20 cellular contexts compared by ENCODE assay signal in genomic region chr12:5244513-5244972, GRCh38.
A peak's percentile ranks its signal among the peaks of the same experiment; 100 is the strongest.
DNase-seq lines count a peak whose midpoint lies in the region; ATAC-seq and TF ChIP-seq lines count a peak whose summit lies in the region.
"Had no signal": no experiment of that assay in that cellular context is flagged by ENCODE, and none has a peak within 500 bp of the region (broad histone marks: within the 10 kb centered on the region; RNA-seq: fewer than 3 reads in every experiment).

No MANE protein-coding gene starts in this region.

- ATAC-seq in left colon (peak; percentile 100), HG03439 (IDR thresholded peaks at IDR 0.05; ENCODE audit: unreplicated experiment) (no peak)
- ATAC-seq: A549; activated T-cell treated with anti-CD3 and anti-CD28 coated beads, Interleukin-2, amount 50 U/mL, for 4 hours had no signal

- no peaks in the 10 kb centered on the region for H3K79me2 ChIP-seq in OCI-LY7 (ENCODE audit: insufficient read depth, low read depth, low read length)

- H3K27me3 ChIP-seq in Peyer's patch (no peaks in the 10 kb centered on the region), transverse colon (no peaks in the 10 kb centered on the region)
- H3K27me3 ChIP-seq: breast epithelium, upper lobe of left lung had no signal

- no peak overlapping the region for H3K27ac ChIP-seq in Peyer's patch
- no peak overlapping the region for H3K27ac ChIP-seq in transverse colon
- no peak overlapping the region for H3K27ac ChIP-seq in OCI-LY7 (ENCODE audit: low read depth, low read length, poor library complexity, severe bottlenecking)
- H3K27ac ChIP-seq: A549, breast epithelium, dorsolateral prefrontal cortex, KMS-11, upper lobe of left lung had no signal

- H4K20me1 ChIP-seq in OCI-LY7 (ENCODE audit: insufficient read depth, low read length): no peaks in the 10 kb centered on the region

- TF ChIP-seq POLR2A in Peyer's patch (IDR thresholded peaks at IDR 0.05) (no peak), transverse colon (IDR thresholded peaks at IDR 0.05) (no peak)

- intact Hi-C loops in left colon (cut with DNase I, micrococcal nuclease) (no loop called here), transverse colon (cut with DNase I; ENCODE audit: low total_unique reads) (no loop called here), OCI-LY7 (cut with micrococcal nuclease; ENCODE audit: unreplicated experiment) (no loop called here)

- POLR2A ChIA-PET in OCI-LY7 (lab: Charles Lee): no interaction called here

- peak in 1 of 6 experiments; percentile 22 for TF ChIP-seq CTCF in Peyer's patch (IDR thresholded peaks at IDR 0.05)
- TF ChIP-seq CTCF in transverse colon (IDR thresholded peaks at IDR 0.05): no peak
- no peak for TF ChIP-seq CTCF in OCI-LY7 (conservative IDR thresholded peaks at IDR 0.05; ENCODE audit: low read length)

- peak; percentile 2 for DNase-seq in NCI-H2196 (lab: John Stamatoyannopoulos, UW; ENCODE audit: unreplicated experiment)
- no peak for DNase-seq in NCI-H2196 treated with DMSO at 0.1 percent for 48 hours (lab: John Stamatoyannopoulos, UW; ENCODE audit: unreplicated experiment)
- DNase-seq in Peyer's patch: peak in 2 of 3 donors; percentile 51 to 57
- DNase-seq in left colon: peak; percentile 40 to 62
- peak; percentile 50 for DNase-seq in transverse colon
- no peak for DNase-seq in OCI-LY7 (ENCODE audit: low spot score)
- no peak for DNase-seq in RPMI8226
- DNase-seq: activated naive CD8-positive, alpha-beta T cell treated with anti-CD3 and anti-CD28 coated beads, Interleukin-2, amount 10 ng/mL, durations not matched to agents 7 days and 5 days; activated T-cell treated with anti-CD3 and anti-CD28 coated beads, Interleukin-2, amount 50 U/mL, for 4 hours; CD4-positive, CD25-positive, alpha-beta regulatory T cell; dorsolateral prefrontal cortex; NCI-H1105; NCI-H524 treated with DMSO at 0.1 percent for 48 hours; stimulated activated naive CD4-positive, alpha-beta T cell; SW 1271; upper lobe of left lung had no signal

- 31 to 43% methylated on average over 1 to 5 of the region's 5 CpGs for WGBS in transverse colon (ENCODE audit: low coverage in 1 of 2), 2 donors

- H3K4me2 ChIP-seq in OCI-LY7 (ENCODE audit: low read length): no peak overlapping the region
- H3K4me2 ChIP-seq: A549, KMS-11 had no signal

- CTCF ChIA-PET in OCI-LY7 (lab: Charles Lee; ENCODE audit: unreplicated experiment): no interaction called here

- no peaks in the 10 kb centered on the region for H3K9me2 ChIP-seq in OCI-LY7 (ENCODE audit: insufficient read depth, low read length)

- BruUV-seq in OCI-LY7 (replicated peaks; lab: Mats Ljungman, UMichigan): no TSS peak

- no peak overlapping the region for H2AFZ ChIP-seq in OCI-LY7 (ENCODE audit: low read length)

- in situ Hi-C loops in transverse colon (cut with MboI; ENCODE audit: low pct_ligation_motif_present in 1 of 4, low pct_unique_long_range_greater_than_20kb in 1 of 4, low sequenced_read_pairs in 3 of 4): no loop called here

- TF ChIP-seq EP300 in transverse colon (IDR thresholded peaks at IDR 0.05; ENCODE audit: low read depth): no peak

- peaks cover 0 to 8% (median 3%) of the 10 kb centered on the region in 4 donors for H3K4me1 ChIP-seq in Peyer's patch
- peaks cover 0 to 16% (median 6%) of the 10 kb centered on the region in 4 donors for H3K4me1 ChIP-seq in transverse colon
- H3K4me1 ChIP-seq in OCI-LY7 (ENCODE audit: insufficient read depth, low read length, poor library complexity, severe bottlenecking): no peaks in the 10 kb centered on the region
- H3K4me1 ChIP-seq: A549, breast epithelium had no signal

- H3K4me3 ChIP-seq in Peyer's patch (no peak overlapping the region), transverse colon (no peak overlapping the region), OCI-LY7 (ENCODE audit: low read depth, low read length, poor library complexity, severe bottlenecking) (no peak overlapping the region)
- H3K4me3 ChIP-seq: A549, breast epithelium, dorsolateral prefrontal cortex, upper lobe of left lung had no signal

- no peaks in the 10 kb centered on the region for H3K36me3 ChIP-seq in Peyer's patch
- no peaks in the 10 kb centered on the region for H3K36me3 ChIP-seq in transverse colon
- no peaks in the 10 kb centered on the region for H3K36me3 ChIP-seq in OCI-LY7 (ENCODE audit: insufficient read depth, low read length)
- H3K36me3 ChIP-seq: breast epithelium, upper lobe of left lung had no signal

- H3K9me3 ChIP-seq in Peyer's patch (no peaks in the 10 kb centered on the region), transverse colon (no peaks in the 10 kb centered on the region), OCI-LY7 (ENCODE audit: low read length) (no peaks in the 10 kb centered on the region)
- H3K9me3 ChIP-seq: A549, breast epithelium, upper lobe of left lung had no signal

Comparison
In these comparisons a context has a peak if more than half of its experiments do, and no peak if none do; other contexts are left out.
1. DNase-seq: peak in NCI-H2196 (single experiment), Peyer's patch (2 of 3), left colon (2 of 2) and transverse colon (single experiment); none in NCI-H2196 treated with DMSO at 0.1 percent for 48 hours (single experiment), OCI-LY7 (single experiment) and RPMI8226 (single experiment).